ENCODE assay signal across 1 cellular context in genomic region chr2:43819489-43820163, GRCh38.
TF ChIP-seq lines count a peak whose summit lies in the region.

No MANE protein-coding gene starts in this region.

TF ChIP-seq in K562, 482 proteins besides CTCF, POLR2A, EP300 and RAD21:
- TF ChIP-seq PRDM10 (IDR thresholded peaks at IDR 0.05; ENCODE audit: partially characterized antibody) (peak; percentile 44), CTCFL (IDR thresholded peaks at IDR 0.05; ENCODE audit: borderline replicate concordance, insufficient read depth, low read depth, low read length, poor library complexity, severe bottlenecking) (no peak)
